In genomic region chr6:132912273-132912672, GRCh38 we compare ENCODE assay signal across 19 cellular contexts.
DNase-seq lines count a peak whose midpoint lies in the region; ATAC-seq and TF ChIP-seq lines count a peak whose summit lies in the region.
"Had no signal": no experiment of that assay in that cellular context is flagged by ENCODE, and none has a peak within 500 bp of the region (broad histone marks: within the 10 kb centered on the region; RNA-seq: fewer than 3 reads in every experiment).

No MANE protein-coding gene starts in this region.

- H4K20me1 ChIP-seq in PC-3 (ENCODE audit: low read length), result no peaks in the 10 kb centered on the region

- peak; percentile 48 for DNase-seq in Daoy (ENCODE audit: low read depth)
- DNase-seq in PC-3, result peak; percentile 6
- peak; percentile 21 for DNase-seq in fibroblast of mammary gland (ENCODE audit: low read depth)
- DNase-seq in T-helper 2 cell treated with Interferon-gamma antibody and Interleukin-4, amounts not matched to agents 5 μg/mL and 100 μg/mL, for 36 hours (ENCODE audit: low spot score), result no peak
- no peak for DNase-seq in activated naive CD4-positive, alpha-beta T cell treated with Interleukin-2 at 50 U/mL for 16 hours
- DNase-seq in NCI-H1930 (lab: John Stamatoyannopoulos, UW), result no peak
- DNase-seq in GM03348 (ENCODE audit: low spot score), result no peak
- DNase-seq: ACHN; BE2C; C1 segment of cervical spinal cord; Caco-2; CD4-positive, CD25-positive, alpha-beta regulatory T cell; CD8-positive, alpha-beta memory T cell; DMS153; DMS79; GF-D8; H9 had no signal

- no peaks in the 10 kb centered on the region for H3K9me3 Mint-ChIP-seq in T-helper 2 cell treated with Interferon-gamma antibody and Interleukin-4, amounts not matched to agents 5 μg/mL and 100 μg/mL, for 36 hours
- H3K9me3 Mint-ChIP-seq: CD8-positive, alpha-beta memory T cell; H9 had no signal

- no peak overlapping the region for H3K4me3 ChIP-seq in PC-3 (ENCODE audit: low read length)
- H3K4me3 ChIP-seq in fibroblast of mammary gland (ENCODE audit: control insufficient read depth, low read depth, low read length), result no peak overlapping the region
- no peak overlapping the region for H3K4me3 ChIP-seq in mesodermal cell (ENCODE audit: extremely low read depth, insufficient read depth, low read length, poor library complexity, severe bottlenecking)
- H3K4me3 ChIP-seq: GM12878 had no signal

- H3F3A ChIP-seq in PC-3 (ENCODE audit: low read length, unreplicated experiment), result no peaks in the 10 kb centered on the region

- no peak for ATAC-seq in PC-3
- ATAC-seq: GM12878 had no signal

- H3K27me3 ChIP-seq in PC-3 (ENCODE audit: low read length), result no peaks in the 10 kb centered on the region
- H3K27me3 ChIP-seq: BE2C had no signal

- no peak overlapping the region; the same call in 1 of the 2 replicates for H3K4me2 ChIP-seq in PC-3 (ENCODE audit: low read length)

- H3K9me2 ChIP-seq in PC-3 (replicated peaks; ENCODE audit: low read length), result no peaks in the 10 kb centered on the region

- no peaks in the 10 kb centered on the region for H3K36me3 Mint-ChIP-seq in T-helper 2 cell treated with Interferon-gamma antibody and Interleukin-4, amounts not matched to agents 5 μg/mL and 100 μg/mL, for 36 hours (ENCODE audit: low read depth)
- H3K36me3 Mint-ChIP-seq: CD4-positive, CD25-positive, alpha-beta regulatory T cell; CD8-positive, alpha-beta memory T cell had no signal

- WGBS in mesodermal cell (ENCODE audit: insufficient coverage in 2 of 2), 2 experiments, result 60 to 83% methylated on average over 1 to 2 of the region's 3 CpGs

- no peaks in the 10 kb centered on the region for H3K9me3 ChIP-seq in PC-3 (ENCODE audit: low read length)
- no peaks in the 10 kb centered on the region for H3K9me3 ChIP-seq in mesodermal cell (ENCODE audit: control insufficient read depth, low read length)
- H3K9me3 ChIP-seq: BE2C had no signal

- peak overlapping the region; percentile 35; the same call in 1 of the 2 replicates for H2AFZ ChIP-seq in PC-3 (ENCODE audit: low read length)

- H3K4me1 Mint-ChIP-seq in T-helper 2 cell treated with Interferon-gamma antibody and Interleukin-4, amounts not matched to agents 5 μg/mL and 100 μg/mL, for 36 hours (ENCODE audit: low read depth), result no peaks in the 10 kb centered on the region
- H3K4me1 Mint-ChIP-seq: CD4-positive, CD25-positive, alpha-beta regulatory T cell; CD8-positive, alpha-beta memory T cell; H9 had no signal

- H3K27ac ChIP-seq in PC-3 (ENCODE audit: low read length), result no peak overlapping the region
- peak overlapping the region; percentile 80 for H3K27ac ChIP-seq in mesodermal cell (ENCODE audit: low read depth, low read length, severe bottlenecking)

- H3K4me3 Mint-ChIP-seq in T-helper 2 cell treated with Interferon-gamma antibody and Interleukin-4, amounts not matched to agents 5 μg/mL and 100 μg/mL, for 36 hours, result no peak overlapping the region
- H3K4me3 Mint-ChIP-seq: CD4-positive, CD25-positive, alpha-beta regulatory T cell; CD8-positive, alpha-beta memory T cell; H9 had no signal

- H3K27ac Mint-ChIP-seq in T-helper 2 cell treated with Interferon-gamma antibody and Interleukin-4, amounts not matched to agents 5 μg/mL and 100 μg/mL, for 36 hours, result no peak overlapping the region
- H3K27ac Mint-ChIP-seq: CD4-positive, CD25-positive, alpha-beta regulatory T cell; CD8-positive, alpha-beta memory T cell had no signal

- POLR2A ChIA-PET in PC-3 (lab: Charles Lee; ENCODE audit: unreplicated experiment), result no interaction called here

- no peaks in the 10 kb centered on the region for H3K79me2 ChIP-seq in PC-3 (ENCODE audit: low read length)

- peaks cover 3% of the 10 kb centered on the region for H3K27me3 Mint-ChIP-seq in T-helper 2 cell treated with Interferon-gamma antibody and Interleukin-4, amounts not matched to agents 5 μg/mL and 100 μg/mL, for 36 hours (ENCODE audit: low read depth)
- H3K27me3 Mint-ChIP-seq: CD4-positive, CD25-positive, alpha-beta regulatory T cell had no signal

- H3K36me3 ChIP-seq in PC-3 (ENCODE audit: low read depth, low read length) (no peaks in the 10 kb centered on the region), mesodermal cell (ENCODE audit: control insufficient read depth, insufficient read depth, low read length) (no peaks in the 10 kb centered on the region)
- H3K36me3 ChIP-seq: BE2C had no signal

- BruUV-seq in PC-3 (replicated peaks; lab: Mats Ljungman, UMichigan), result no TSS peak

- H3K9ac ChIP-seq in PC-3 (ENCODE audit: low read length), result no peak overlapping the region

- CTCF ChIA-PET in PC-3 (lab: Charles Lee), result no interaction called here

- H3K4me1 ChIP-seq in PC-3 (ENCODE audit: insufficient read depth, low read length), result peaks cover 23% of the 10 kb centered on the region
- peaks cover 11% of the 10 kb centered on the region for H3K4me1 ChIP-seq in mesodermal cell (ENCODE audit: control insufficient read depth, insufficient read depth, low read length, poor library complexity, severe bottlenecking)
- H3K4me1 ChIP-seq: BE2C, Caco-2 had no signal

- no peak for TF ChIP-seq CTCF in PC-3 (conservative IDR thresholded peaks at IDR 0.05; ENCODE audit: low read depth, low read length)
- TF ChIP-seq CTCF in fibroblast of mammary gland (conservative IDR thresholded peaks at IDR 0.05; ENCODE audit: control insufficient read depth, insufficient read depth, low read depth, low read length), result no peak

- intact Hi-C loops in PC-3 (cut with micrococcal nuclease), result no loop called here

Comparison
In these comparisons a context has a peak if more than half of its experiments do, and no peak if none do; other contexts are left out.
1. DNase-seq: peak in Daoy (single experiment), PC-3 (single experiment) and fibroblast of mammary gland (single experiment); none in T-helper 2 cell treated with Interferon-gamma antibody and Interleukin-4, amounts not matched to agents 5 μg/mL and 100 μg/mL, for 36 hours (single experiment), activated naive CD4-positive, alpha-beta T cell treated with Interleukin-2 at 50 U/mL for 16 hours (single experiment), NCI-H1930 (0 of 2) and GM03348 (single experiment).